28 cellular contexts compared by ENCODE assay signal in the genomic region with DNA sequence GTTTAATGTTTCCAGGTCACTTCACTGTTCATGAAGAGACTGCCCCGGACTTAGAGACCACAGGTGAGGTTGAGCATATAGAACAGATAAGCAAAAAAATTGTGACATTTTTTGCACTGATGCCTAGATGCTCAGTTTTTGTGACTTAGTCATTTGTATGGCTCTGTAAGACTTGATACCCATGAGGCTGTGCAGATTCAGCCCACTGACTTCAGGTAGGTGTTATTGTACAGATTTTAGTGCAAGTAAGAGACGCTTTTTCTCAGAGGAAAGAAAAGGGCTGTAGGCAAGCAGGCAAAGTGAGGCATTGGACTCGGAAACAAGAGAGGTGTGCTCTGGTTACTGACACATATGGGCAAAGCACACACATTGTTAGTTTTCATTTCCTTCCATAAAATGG.
"Had no signal": no experiment of that assay in that cellular context is flagged by ENCODE, and none has a peak within 500 bp of the region (broad histone marks: within the 10 kb centered on the region; RNA-seq: fewer than 3 reads in every experiment).

No MANE protein-coding gene starts in this region.

- DNase-seq: colonic mucosa; cortex of kidney; dermis blood vessel endothelial cell; dorsolateral prefrontal cortex; effector CD4-positive, alpha-beta T cell; effector CD8-positive, alpha-beta T cell; effector memory CD4-positive, alpha-beta T cell; effector memory CD8-positive, alpha-beta T cell; endodermal cell; erythroblast; esophagus squamous epithelium; foreskin fibroblast; foreskin keratinocyte; foreskin melanocyte; gastrocnemius medialis; glutamatergic neuron; heart left ventricle; heart right ventricle had no signal

- H3K9me3 ChIP-seq: colonic mucosa, esophagus muscularis mucosa, esophagus squamous epithelium, gastrocnemius medialis, gastroesophageal sphincter, heart left ventricle had no signal

- H3K4me1 ChIP-seq: colonic mucosa, esophagus muscularis mucosa, esophagus squamous epithelium, foreskin keratinocyte, gastrocnemius medialis, gastroesophageal sphincter, heart left ventricle, heart right ventricle had no signal

- FAIRE-seq: colon, endometrium, endothelial cell of umbilical vein, frontal cortex had no signal

- H3K4me3 Mint-ChIP-seq: dendritic cell treated with granulocyte-macrophage colony-stimulating factor and Interleukin-4, amounts not matched to agents 40 ng/mL and 50 ng/mL, for 4 days; effector memory CD8-positive, alpha-beta T cell; endodermal cell had no signal

- H3K27me3 Mint-ChIP-seq: dendritic cell treated with granulocyte-macrophage colony-stimulating factor and Interleukin-4, amounts not matched to agents 40 ng/mL and 50 ng/mL, for 4 days; effector memory CD8-positive, alpha-beta T cell had no signal

- H3K9me3 Mint-ChIP-seq: dendritic cell treated with granulocyte-macrophage colony-stimulating factor and Interleukin-4, amounts not matched to agents 40 ng/mL and 50 ng/mL, for 4 days; endodermal cell had no signal

- H3K4me3 ChIP-seq: colonic mucosa, coronary artery, dorsolateral prefrontal cortex, esophagus muscularis mucosa, esophagus squamous epithelium, gastrocnemius medialis, gastroesophageal sphincter, heart left ventricle, heart right ventricle had no signal

- H3K27ac Mint-ChIP-seq: dendritic cell treated with granulocyte-macrophage colony-stimulating factor and Interleukin-4, amounts not matched to agents 40 ng/mL and 50 ng/mL, for 4 days; effector memory CD8-positive, alpha-beta T cell; endodermal cell had no signal

- ATAC-seq: effector memory CD8-positive, alpha-beta T cell; esophagus mucosa; foreskin keratinocyte; gastrocnemius medialis; gastroesophageal sphincter; heart left ventricle; heart right ventricle had no signal

- H3K27ac ChIP-seq: colonic mucosa, coronary artery, dorsolateral prefrontal cortex, epithelial cell of prostate, esophagus muscularis mucosa, esophagus squamous epithelium, foreskin keratinocyte, gastrocnemius medialis, gastroesophageal sphincter, heart left ventricle, heart right ventricle had no signal

- H3K27me3 ChIP-seq: colonic mucosa, esophagus muscularis mucosa, esophagus squamous epithelium, foreskin keratinocyte, gastrocnemius medialis, gastroesophageal sphincter, heart left ventricle, heart right ventricle had no signal

- H3K4me1 Mint-ChIP-seq: endodermal cell had no signal

- H3K36me3 ChIP-seq: colonic mucosa, esophagus muscularis mucosa, esophagus squamous epithelium, gastrocnemius medialis, gastroesophageal sphincter, heart left ventricle, heart right ventricle had no signal
